ENCODE assay signal across 1 cellular context in the genomic region with DNA sequence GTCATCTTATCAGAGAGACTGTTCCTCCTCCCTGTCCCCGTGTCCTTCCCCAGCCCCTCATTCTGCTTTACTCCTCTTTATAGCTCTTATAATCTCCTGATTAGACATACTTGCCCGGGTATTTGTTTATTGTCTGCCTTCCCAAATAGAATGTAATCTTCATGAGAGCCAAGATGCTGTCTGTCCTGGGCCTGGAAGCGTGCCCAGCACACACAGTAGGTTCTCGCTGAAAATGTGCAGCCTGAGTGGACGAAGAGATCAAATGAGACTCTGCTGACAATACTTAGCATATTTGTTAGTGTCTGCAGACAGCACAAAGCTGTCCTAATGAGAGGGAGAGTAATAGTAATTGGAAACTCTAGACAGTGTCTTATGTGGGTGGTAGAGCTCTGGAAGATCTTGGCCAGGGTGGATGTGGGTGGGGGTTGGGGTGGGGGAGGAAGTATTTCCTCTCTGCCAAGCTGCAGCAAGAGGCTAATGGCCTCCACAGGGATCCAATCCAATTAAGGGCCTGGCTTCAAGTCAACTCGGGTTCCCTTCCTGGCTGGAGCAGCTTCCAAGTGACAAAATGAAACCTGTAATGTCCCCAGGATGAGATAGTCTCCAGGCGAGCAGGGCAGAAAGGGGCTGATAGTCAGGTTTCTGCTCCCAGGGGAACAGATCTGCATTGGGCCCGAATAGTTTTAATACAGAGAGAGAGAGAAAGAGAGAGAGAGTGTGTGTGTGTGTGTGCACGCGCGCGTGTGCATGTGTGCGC.
TF ChIP-seq lines count a peak whose summit lies in the region.

No MANE protein-coding gene starts in this region.

TF ChIP-seq in GM23338, 12 proteins besides CTCF, POLR2A, EP300 and RAD21 (continued from another document):
- TF ChIP-seq, protein P1, sequence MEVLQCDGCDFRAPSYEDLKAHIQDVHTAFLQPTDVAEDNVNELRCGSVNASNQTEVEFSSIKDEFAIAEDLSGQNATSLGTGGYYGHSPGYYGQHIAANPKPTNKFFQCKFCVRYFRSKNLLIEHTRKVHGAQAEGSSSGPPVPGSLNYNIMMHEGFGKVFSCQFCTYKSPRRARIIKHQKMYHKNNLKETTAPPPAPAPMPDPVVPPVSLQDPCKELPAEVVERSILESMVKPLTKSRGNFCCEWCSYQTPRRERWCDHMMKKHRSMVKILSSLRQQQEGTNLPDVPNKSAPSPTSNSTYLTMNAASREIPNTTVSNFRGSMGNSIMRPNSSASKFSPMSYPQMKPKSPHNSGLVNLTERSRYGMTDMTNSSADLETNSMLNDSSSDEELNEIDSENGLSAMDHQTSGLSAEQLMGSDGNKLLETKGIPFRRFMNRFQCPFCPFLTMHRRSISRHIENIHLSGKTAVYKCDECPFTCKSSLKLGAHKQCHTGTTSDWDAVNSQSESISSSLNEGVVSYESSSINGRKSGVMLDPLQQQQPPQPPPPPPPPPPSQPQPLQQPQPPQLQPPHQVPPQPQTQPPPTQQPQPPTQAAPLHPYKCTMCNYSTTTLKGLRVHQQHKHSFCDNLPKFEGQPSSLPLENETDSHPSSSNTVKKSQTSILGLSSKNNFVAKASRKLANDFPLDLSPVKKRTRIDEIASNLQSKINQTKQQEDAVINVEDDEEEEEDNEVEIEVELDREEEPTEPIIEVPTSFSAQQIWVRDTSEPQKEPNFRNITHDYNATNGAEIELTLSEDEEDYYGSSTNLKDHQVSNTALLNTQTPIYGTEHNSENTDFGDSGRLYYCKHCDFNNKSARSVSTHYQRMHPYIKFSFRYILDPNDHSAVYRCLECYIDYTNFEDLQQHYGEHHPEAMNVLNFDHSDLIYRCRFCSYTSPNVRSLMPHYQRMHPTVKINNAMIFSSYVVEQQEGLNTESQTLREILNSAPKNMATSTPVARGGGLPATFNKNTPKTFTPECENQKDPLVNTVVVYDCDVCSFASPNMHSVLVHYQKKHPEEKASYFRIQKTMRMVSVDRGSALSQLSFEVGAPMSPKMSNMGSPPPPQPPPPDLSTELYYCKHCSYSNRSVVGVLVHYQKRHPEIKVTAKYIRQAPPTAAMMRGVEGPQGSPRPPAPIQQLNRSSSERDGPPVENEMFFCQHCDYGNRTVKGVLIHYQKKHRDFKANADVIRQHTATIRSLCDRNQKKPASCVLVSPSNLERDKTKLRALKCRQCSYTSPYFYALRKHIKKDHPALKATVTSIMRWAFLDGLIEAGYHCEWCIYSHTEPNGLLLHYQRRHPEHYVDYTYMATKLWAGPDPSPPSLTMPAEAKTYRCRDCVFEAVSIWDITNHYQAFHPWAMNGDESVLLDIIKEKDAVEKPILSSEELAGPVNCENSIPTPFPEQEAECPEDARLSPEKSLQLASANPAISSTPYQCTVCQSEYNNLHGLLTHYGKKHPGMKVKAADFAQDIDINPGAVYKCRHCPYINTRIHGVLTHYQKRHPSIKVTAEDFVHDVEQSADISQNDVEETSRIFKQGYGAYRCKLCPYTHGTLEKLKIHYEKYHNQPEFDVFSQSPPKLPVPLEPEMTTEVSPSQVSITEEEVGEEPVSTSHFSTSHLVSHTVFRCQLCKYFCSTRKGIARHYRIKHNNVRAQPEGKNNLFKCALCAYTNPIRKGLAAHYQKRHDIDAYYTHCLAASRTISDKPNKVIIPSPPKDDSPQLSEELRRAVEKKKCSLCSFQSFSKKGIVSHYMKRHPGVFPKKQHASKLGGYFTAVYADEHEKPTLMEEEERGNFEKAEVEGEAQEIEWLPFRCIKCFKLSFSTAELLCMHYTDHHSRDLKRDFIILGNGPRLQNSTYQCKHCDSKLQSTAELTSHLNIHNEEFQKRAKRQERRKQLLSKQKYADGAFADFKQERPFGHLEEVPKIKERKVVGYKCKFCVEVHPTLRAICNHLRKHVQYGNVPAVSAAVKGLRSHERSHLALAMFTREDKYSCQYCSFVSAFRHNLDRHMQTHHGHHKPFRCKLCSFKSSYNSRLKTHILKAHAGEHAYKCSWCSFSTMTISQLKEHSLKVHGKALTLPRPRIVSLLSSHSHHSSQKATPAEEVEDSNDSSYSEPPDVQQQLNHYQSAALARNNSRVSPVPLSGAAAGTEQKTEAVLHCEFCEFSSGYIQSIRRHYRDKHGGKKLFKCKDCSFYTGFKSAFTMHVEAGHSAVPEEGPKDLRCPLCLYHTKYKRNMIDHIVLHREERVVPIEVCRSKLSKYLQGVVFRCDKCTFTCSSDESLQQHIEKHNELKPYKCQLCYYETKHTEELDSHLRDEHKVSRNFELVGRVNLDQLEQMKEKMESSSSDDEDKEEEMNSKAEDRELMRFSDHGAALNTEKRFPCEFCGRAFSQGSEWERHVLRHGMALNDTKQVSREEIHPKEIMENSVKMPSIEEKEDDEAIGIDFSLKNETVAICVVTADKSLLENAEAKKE (CRISPR knock-in tag; IDR thresholded peaks at IDR 0.05) = no peak
